11 cellular contexts compared by ENCODE assay signal in the genomic region with DNA sequence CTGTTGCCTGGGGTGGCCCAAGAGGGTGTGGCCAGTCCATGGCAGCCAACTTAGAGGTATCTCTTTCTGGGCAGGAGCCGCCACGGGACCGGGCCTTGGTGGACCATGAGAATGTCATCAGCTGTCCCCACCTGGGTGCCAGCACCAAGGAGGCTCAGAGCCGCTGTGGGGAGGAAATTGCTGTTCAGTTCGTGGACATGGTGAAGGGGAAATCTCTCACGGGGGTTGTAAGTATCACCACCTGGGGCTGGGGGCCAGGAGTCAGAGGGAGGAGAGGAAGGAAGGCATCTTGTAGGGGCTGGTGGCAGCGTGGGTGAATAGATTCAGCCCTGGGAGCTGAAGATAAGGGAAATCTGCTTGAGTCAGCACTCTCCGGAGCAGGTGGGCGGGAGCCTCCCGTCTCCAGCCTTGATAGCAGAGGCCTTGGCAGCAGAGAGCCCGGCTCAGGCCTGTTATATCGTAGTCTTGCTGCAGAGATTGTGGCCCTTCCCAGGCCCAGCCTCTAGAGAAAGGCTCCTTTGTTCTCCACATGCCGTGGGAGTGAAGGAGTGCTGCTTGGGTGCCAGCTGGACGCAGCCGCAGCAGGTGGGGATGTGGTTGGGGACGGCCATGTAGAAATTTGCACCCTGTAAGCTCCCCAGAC. TPM values are rescaled to one million over a fixed set of nuclear protein-coding genes. Genes with fewer than 3 reads are reported as not detected.
DNase-seq lines count a peak whose midpoint lies in the region; ATAC-seq and TF ChIP-seq lines count a peak whose summit lies in the region.
"Had no signal": no experiment of that assay in that cellular context is flagged by ENCODE, and none has a peak within 500 bp of the region (broad histone marks: within the 10 kb centered on the region; RNA-seq: fewer than 3 reads in every experiment).

No MANE protein-coding gene starts in this region.

- intact Hi-C loops in colonic mucosa (cut with DNase I): no loop called here
- intact Hi-C loops in thyroid gland (cut with DNase I): no loop called here

- H3K27me3 ChIP-seq in colonic mucosa (no peaks in the 10 kb centered on the region), thyroid gland (no peaks in the 10 kb centered on the region)

- WGBS in thyroid gland, 2 donors: 51 to 63% methylated on average over 12 to 16 of the region's 16 CpGs

- no peak for TF ChIP-seq POLR2A in thyroid gland (IDR thresholded peaks at IDR 0.05)

- TF ChIP-seq CTCF in colonic mucosa (IDR thresholded peaks at IDR 0.05) (no peak), thyroid gland (IDR thresholded peaks at IDR 0.05) (no peak)

- no peak overlapping the region for H3K27ac ChIP-seq in colonic mucosa
- H3K27ac ChIP-seq in thyroid gland: peak overlapping the region in 1 of 3 donors; percentile 6

- H3K36me3 ChIP-seq in colonic mucosa: no peaks in the 10 kb centered on the region
- no peaks in the 10 kb centered on the region for H3K36me3 ChIP-seq in thyroid gland

- ATAC-seq in GM18517 (IDR thresholded peaks at IDR 0.05; ENCODE audit: unreplicated experiment): no peak

- H3K9me3 ChIP-seq in colonic mucosa: no peaks in the 10 kb centered on the region
- no peaks in the 10 kb centered on the region for H3K9me3 ChIP-seq in thyroid gland

- H3K9ac ChIP-seq in colonic mucosa (ENCODE audit: low read depth in 2 of 2, low read length in 2 of 2): no peak overlapping the region

- H3K4me1 ChIP-seq in colonic mucosa (no peaks in the 10 kb centered on the region), thyroid gland (peaks cover 36 to 40% of the 10 kb centered on the region in 2 donors)

- DNase-seq in NCI-H2227 (lab: John Stamatoyannopoulos, UW; ENCODE audit: unreplicated experiment) (peak; percentile 26), NCI-H2227 treated with DMSO at 0.1 percent for 48 hours (lab: John Stamatoyannopoulos, UW) (no peak), colonic mucosa (peak; percentile 29), medulla oblongata (ENCODE audit: extremely low spot score) (peak; percentile 79), thyroid gland (peak; percentile 43 to 57), Kasumi-1 (lab: John Stamatoyannopoulos, UW) (no peak)
- DNase-seq in activated CD4-positive, CD25-positive, alpha-beta regulatory T cell (lab: John Stamatoyannopoulos, UW): no peak
- DNase-seq: activated CD4-positive, alpha-beta T cell treated with anti-CD3 and anti-CD28 coated beads, Interleukin-2, amount 10 ng/mL, durations not matched to agents 24 days and 14 days; aorta; stimulated activated CD4-positive, alpha-beta T cell treated with anti-CD3 and anti-CD28 coated beads, Interleukin-1b, Interleukin-23, amount 100 ng/mL, for 48 hours had no signal

- H3K4me3 ChIP-seq in colonic mucosa: no peak overlapping the region
- no peak overlapping the region for H3K4me3 ChIP-seq in thyroid gland (replicated peaks in 1 of 3)

RNA-seq across cellular contexts. Expression of a gene that starts 25.4 kb away (rescaled TPM):
- total RNA-seq in colonic mucosa (10 to 100 TPM in 1 of 2 donors, 1 to 10 TPM in 1; 6.3 to 11.6 TPM), thyroid gland (100 to 1,000 TPM in 2 of 4 donors, 10 to 100 TPM in 2; 36.0 to 308 (median 102) TPM)

RNA-seq across cellular contexts. Expression of a gene that starts 31.5 kb away (rescaled TPM):
- 100 to 1,000 TPM; 271 to 374 TPM for total RNA-seq in colonic mucosa
- 1 to 10 TPM in 2 of 4 donors, not detected in 2; 6.4 to 8.1 TPM for total RNA-seq in thyroid gland
- total RNA-seq: activated CD4-positive, alpha-beta T cell treated with anti-CD3 and anti-CD28 coated beads, Interleukin-2, amount 10 ng/mL, durations not matched to agents 24 days and 14 days; aorta had no signal

Comparison
In these comparisons a context has a peak if more than half of its experiments do, and no peak if none do; other contexts are left out.
1. DNase-seq: peak in NCI-H2227 (single experiment), colonic mucosa (single experiment), medulla oblongata (single experiment) and thyroid gland (2 of 2); none in NCI-H2227 treated with DMSO at 0.1 percent for 48 hours (single experiment), activated CD4-positive, CD25-positive, alpha-beta regulatory T cell (0 of 4) and Kasumi-1 (0 of 2).
2. RNA of a gene that starts 31.5 kb away (total RNA-seq): 271 to 374 TPM in colonic mucosa; 6.4 to 8.1 TPM in thyroid gland; every median in the first group is over 10 times any median in the second.